Comparison of ENCODE assay signal across 8 cellular contexts in genomic region chr9:14313378-14313940, GRCh38. TPM values are rescaled to one million over a fixed set of nuclear protein-coding genes. Genes with fewer than 3 reads are reported as not detected.
A peak's percentile ranks its signal among the peaks of the same experiment; 100 is the strongest.
DNase-seq lines count a peak whose midpoint lies in the region; ATAC-seq and TF ChIP-seq lines count a peak whose summit lies in the region.

No MANE protein-coding gene starts in this region.

- H3K27me3 ChIP-seq in gastroesophageal sphincter (no peaks in the 10 kb centered on the region), trophoblast cell (ENCODE audit: insufficient read depth, low read length) (peaks cover 4% of the 10 kb centered on the region)

- H3K27me3 Mint-ChIP-seq in HFFc6 (ENCODE audit: insufficient read depth) = peaks cover 29% of the 10 kb centered on the region
- H3K27me3 Mint-ChIP-seq in activated T-cell treated with anti-CD3 and anti-CD28 coated beads, Interleukin-2, amount 50 U/mL, for 72 hours (ENCODE audit: low read depth) = peaks cover 69% of the 10 kb centered on the region

- no peak for ATAC-seq in activated T-cell treated with anti-CD3 and anti-CD28 coated beads, Interleukin-2, amount 50 U/mL, for 72 hours (replicated peaks in 1 of 2)
- no peak for ATAC-seq in gastroesophageal sphincter
- ATAC-seq in HG03108 (IDR thresholded peaks at IDR 0.05; ENCODE audit: unreplicated experiment) = no peak

- H3K4me1 Mint-ChIP-seq in HFFc6 (ENCODE audit: low read depth) = peaks cover 26% of the 10 kb centered on the region
- H3K4me1 Mint-ChIP-seq in activated T-cell treated with anti-CD3 and anti-CD28 coated beads, Interleukin-2, amount 50 U/mL, for 72 hours (ENCODE audit: low read depth) = peaks cover 25% of the 10 kb centered on the region

- H3K18ac ChIP-seq in trophoblast cell (ENCODE audit: low read length) = peak overlapping the region; percentile 77

- H2AK5ac ChIP-seq in trophoblast cell (ENCODE audit: low read length) = no peak overlapping the region

- H2BK12ac ChIP-seq in trophoblast cell (ENCODE audit: low read length) = no peak overlapping the region

- no peaks in the 10 kb centered on the region for H3K36me3 Mint-ChIP-seq in HFFc6 (ENCODE audit: low read depth)
- H3K36me3 Mint-ChIP-seq in activated T-cell treated with anti-CD3 and anti-CD28 coated beads, Interleukin-2, amount 50 U/mL, for 72 hours (ENCODE audit: insufficient read depth in 2 of 2) = peaks cover 2 to 8% of the 10 kb centered on the region in 2 donors

- 0 to 2% methylated on average over 9 to 20 of the region's 33 CpGs for WGBS in gastroesophageal sphincter (ENCODE audit: low coverage in 1 of 2), 2 donors
- WGBS in trophoblast cell (ENCODE audit: extremely low coverage, insufficient coverage, insufficient read length) = no CpG with 5 or more reads among the region's 33 CpGs

- H2AFZ ChIP-seq in trophoblast cell (ENCODE audit: insufficient read depth, low read length, poor library complexity) = peak overlapping the region; percentile 81

- no peak overlapping the region for H3K9ac ChIP-seq in trophoblast cell (ENCODE audit: low read length)

- peak overlapping the region; percentile 71 to 100 (median 99) for H3K27ac ChIP-seq in gastroesophageal sphincter
- no peak overlapping the region for H3K27ac ChIP-seq in trophoblast cell (ENCODE audit: low read depth, low read length)

- no peak for TF ChIP-seq EP300 in gastroesophageal sphincter (IDR thresholded peaks at IDR 0.05)

- no peak overlapping the region for H3K4ac ChIP-seq in trophoblast cell (ENCODE audit: low read depth, low read length)

- no peak overlapping the region for H2BK5ac ChIP-seq in trophoblast cell (ENCODE audit: low read depth, low read length, poor library complexity)

- peaks cover 18% of the 10 kb centered on the region for H3K79me1 ChIP-seq in trophoblast cell (ENCODE audit: low read length)

- peak overlapping the region; percentile 43 for H4K91ac ChIP-seq in trophoblast cell (ENCODE audit: low read depth, low read length)

- H3K14ac ChIP-seq in trophoblast cell (ENCODE audit: low read length) = peak overlapping the region; percentile 48

- H2BK120ac ChIP-seq in trophoblast cell (ENCODE audit: insufficient read depth, low read length, poor library complexity) = no peak overlapping the region

- no peak for TF ChIP-seq POLR2A in gastroesophageal sphincter (IDR thresholded peaks at IDR 0.05)

- peak overlapping the region; percentile 25; the same call in 1 of the 2 replicates for H3K27ac Mint-ChIP-seq in HFFc6
- no peak overlapping the region for H3K27ac Mint-ChIP-seq in activated T-cell treated with anti-CD3 and anti-CD28 coated beads, Interleukin-2, amount 50 U/mL, for 72 hours

- peak overlapping the region; percentile 93 for H3K4me2 ChIP-seq in trophoblast cell (ENCODE audit: low read length)

- peak overlapping the region; percentile 4 for H4K8ac ChIP-seq in trophoblast cell (ENCODE audit: low read depth, low read length)

- H3K4me3 Mint-ChIP-seq in HFFc6 = peak overlapping the region; percentile 85
- H3K4me3 Mint-ChIP-seq in activated T-cell treated with anti-CD3 and anti-CD28 coated beads, Interleukin-2, amount 50 U/mL, for 72 hours = peak overlapping the region; percentile 84

- H3K23ac ChIP-seq in trophoblast cell (ENCODE audit: low read length) = no peak overlapping the region

- peaks cover 6% of the 10 kb centered on the region for H3K79me2 ChIP-seq in trophoblast cell (ENCODE audit: control insufficient read depth, insufficient read depth, low read length, poor library complexity)

- H3K36me3 ChIP-seq in gastroesophageal sphincter (no peaks in the 10 kb centered on the region), trophoblast cell (ENCODE audit: control insufficient read depth in 1 of 2, insufficient read depth in 2 of 2, low read length in 2 of 2) (no peaks in the 10 kb centered on the region)

- DNase-seq in AG09309 (ENCODE audit: low read depth) (no peak), HFFc6 (no peak), trophoblast cell (peak in 1 of 2 donors; percentile 32), cerebellar nuclear complex (lab: John Stamatoyannopoulos, UW) (no peak), NCI-H774 (lab: John Stamatoyannopoulos, UW) (no peak)
- no peak for DNase-seq in activated T-cell treated with anti-CD3 and anti-CD28 coated beads, Interleukin-2, amount 50 U/mL, for 72 hours

- H3K9me3 ChIP-seq in gastroesophageal sphincter = no peaks in the 10 kb centered on the region
- H3K9me3 ChIP-seq in trophoblast cell (ENCODE audit: insufficient read depth, low read depth, low read length) = no peaks in the 10 kb centered on the region

- H3K4me3 ChIP-seq in AG09309 (ENCODE audit: control insufficient read depth, low read depth, low read length) (peak overlapping the region; percentile 31), gastroesophageal sphincter (peak overlapping the region; percentile 95 to 96), trophoblast cell (ENCODE audit: low read depth, low read length) (peak overlapping the region; percentile 75)

- peak overlapping the region; percentile 70 for H4K12ac ChIP-seq in trophoblast cell (ENCODE audit: low read depth, low read length)

- H3K4me1 ChIP-seq in gastroesophageal sphincter (peaks cover 0 to 62% (median 12%) of the 10 kb centered on the region in 3 donors), trophoblast cell (ENCODE audit: control insufficient read depth in 1 of 2, insufficient read depth in 2 of 2, low read length in 2 of 2) (peaks cover 0 to 3% of the 10 kb centered on the region in 2 experiments)

- H3K9me3 Mint-ChIP-seq in HFFc6 = no peaks in the 10 kb centered on the region
- no peaks in the 10 kb centered on the region for H3K9me3 Mint-ChIP-seq in activated T-cell treated with anti-CD3 and anti-CD28 coated beads, Interleukin-2, amount 50 U/mL, for 72 hours

- no peak for TF ChIP-seq CTCF in AG09309 (IDR thresholded peaks at IDR 0.05; ENCODE audit: control insufficient read depth, insufficient read depth, low read depth, low read length, missing control alignments)
- no peak for TF ChIP-seq CTCF in HFFc6 (IDR thresholded peaks at IDR 0.05)
- no peak for TF ChIP-seq CTCF in gastroesophageal sphincter (IDR thresholded peaks at IDR 0.05)

RNA-seq across cellular contexts. Expression of gene NFIB, which starts 0.5 kb away (rescaled TPM):
- total RNA-seq in HFFc6 (2021; fragmentation: NEBNext Ultra II Directional; extraction: Animal tissue kit (Norgen Biotek cat#: 25700)) = 1 to 10 TPM in 4 of 6 experiments, under 1 TPM in 2; 0.69 to 6.2 (median 4.4) TPM
- not detected for total RNA-seq in activated T-cell treated with anti-CD3 and anti-CD28 coated beads, Interleukin-2, amount 50 U/mL, for 72 hours
- 10 to 100 TPM; 61.0 to 68.3 (median 65.4) TPM for total RNA-seq in gastroesophageal sphincter
- 0.96 and 1.2 TPM in 2 replicates for polyA plus RNA-seq in trophoblast cell (2013)

Comparison
In these comparisons a context has a peak if more than half of its experiments do, and no peak if none do; other contexts are left out.
1. H3K4me3 ChIP-seq: peak in every context shown above with its lines; median percentile 96 in gastroesophageal sphincter; 75 in trophoblast cell; 31 in AG09309.
2. RNA of gene NFIB, which starts 0.5 kb away (total RNA-seq): 61.0 to 68.3 TPM in gastroesophageal sphincter; 0.69 to 6.2 TPM in HFFc6 and not detected in activated T-cell treated with anti-CD3 and anti-CD28 coated beads, Interleukin-2, amount 50 U/mL, for 72 hours; every median in the first group is over 4 times any median in the second.